Comparison of ENCODE assay signal across 8 cellular contexts in genomic region chr3:101950510-101950909, GRCh38.
DNase-seq lines count a peak whose midpoint lies in the region; ATAC-seq, FAIRE-seq and TF ChIP-seq lines count a peak whose summit lies in the region.

No MANE protein-coding gene starts in this region.

- no peak overlapping the region for H3K18ac ChIP-seq in mesenchymal stem cell (ENCODE audit: low read depth in 1 of 2, low read length in 2 of 2)

- no peak overlapping the region for H2AFZ ChIP-seq in mesenchymal stem cell (ENCODE audit: low read depth, low read length)

- H2AK5ac ChIP-seq in mesenchymal stem cell (ENCODE audit: low read length, severe bottlenecking): no peak overlapping the region

- no peak overlapping the region for H4K8ac ChIP-seq in mesenchymal stem cell (ENCODE audit: low read length)

- H3K23ac ChIP-seq in mesenchymal stem cell (ENCODE audit: low read length in 2 of 2): no peak overlapping the region

- no peaks in the 10 kb centered on the region for H3K27me3 Mint-ChIP-seq in HFFc6 (ENCODE audit: insufficient read depth)
- H3K27me3 Mint-ChIP-seq in T-helper 2 cell treated with Interferon-gamma antibody and Interleukin-4, amounts not matched to agents 5 μg/mL and 100 μg/mL, for 36 hours (ENCODE audit: low read depth): peaks cover 15% of the 10 kb centered on the region
- H3K27me3 Mint-ChIP-seq in mesothelial cell of epicardium (ENCODE audit: low read depth): no peaks in the 10 kb centered on the region

- H3K14ac ChIP-seq in mesenchymal stem cell (ENCODE audit: low read length in 2 of 2): no peak overlapping the region

- no peak for TF ChIP-seq CTCF in HFFc6 (IDR thresholded peaks at IDR 0.05)
- TF ChIP-seq CTCF in D721Med (IDR thresholded peaks at IDR 0.05; ENCODE audit: insufficient read depth, missing control alignments): no peak
- TF ChIP-seq CTCF in mesothelial cell of epicardium (IDR thresholded peaks at IDR 0.05; ENCODE audit: unreplicated experiment): no peak

- no peak overlapping the region for H3K4ac ChIP-seq in mesenchymal stem cell (ENCODE audit: low read depth in 1 of 2, low read length in 2 of 2)

- H3K79me1 ChIP-seq in mesenchymal stem cell (replicated peaks; ENCODE audit: low read length, poor library complexity, severe bottlenecking): no peaks in the 10 kb centered on the region

- H3K9me3 ChIP-seq in mesenchymal stem cell (ENCODE audit: control insufficient read depth, low read length): no peaks in the 10 kb centered on the region

- H3K4me2 ChIP-seq in mesenchymal stem cell (ENCODE audit: low read length, poor library complexity, severe bottlenecking): no peak overlapping the region

- H3K4me1 ChIP-seq in mesenchymal stem cell (ENCODE audit: control insufficient read depth, insufficient read depth, low read depth, low read length): peaks cover 4% of the 10 kb centered on the region

- peak overlapping the region; percentile 92 for H3K27ac ChIP-seq in mesenchymal stem cell (ENCODE audit: low read length, poor library complexity, severe bottlenecking)

- no peaks in the 10 kb centered on the region for H3K27me3 ChIP-seq in mesenchymal stem cell (ENCODE audit: control insufficient read depth in 1 of 2, insufficient read depth in 1 of 2, low read length in 2 of 2)

- H2BK12ac ChIP-seq in mesenchymal stem cell (ENCODE audit: low read length in 2 of 2): no peak overlapping the region

- peak overlapping the region; percentile 11 for H3K9ac ChIP-seq in mesenchymal stem cell (ENCODE audit: low read length)

- peak; percentile 88 for DNase-seq in HFFc6
- peak; percentile 47 for DNase-seq in T-helper 2 cell treated with Interferon-gamma antibody and Interleukin-4, amounts not matched to agents 5 μg/mL and 100 μg/mL, for 36 hours (ENCODE audit: low spot score)
- DNase-seq in mesenchymal stem cell: peak; percentile 99
- no peak for DNase-seq in D721Med (ENCODE audit: insufficient read length, low spot score)
- DNase-seq in DMS 273 (lab: John Stamatoyannopoulos, UW; ENCODE audit: unreplicated experiment): no peak
- DNase-seq in GOT3 (lab: John Stamatoyannopoulos, UW): no peak
- no peak for DNase-seq in mesothelial cell of epicardium (ENCODE audit: low spot score in 2 of 2, unreplicated experiment in 2 of 2)

- WGBS in mesenchymal stem cell: 7% methylated on average over 3 of the region's 4 CpGs

- ATAC-seq in GM18498 (IDR thresholded peaks at IDR 0.05; ENCODE audit: unreplicated experiment): peak; percentile 83

- no peak for FAIRE-seq in D721Med (lab: Jason Lieb, UNC)

- H2BK5ac ChIP-seq in mesenchymal stem cell (ENCODE audit: low read depth, low read length, poor library complexity, severe bottlenecking): no peak overlapping the region

- H3K4me3 Mint-ChIP-seq in HFFc6 (peak overlapping the region; percentile 51), mesothelial cell of epicardium (no peak overlapping the region)
- no peak overlapping the region for H3K4me3 Mint-ChIP-seq in T-helper 2 cell treated with Interferon-gamma antibody and Interleukin-4, amounts not matched to agents 5 μg/mL and 100 μg/mL, for 36 hours

- H3K36me3 Mint-ChIP-seq in HFFc6 (ENCODE audit: low read depth): peaks cover 12% of the 10 kb centered on the region
- no peaks in the 10 kb centered on the region for H3K36me3 Mint-ChIP-seq in T-helper 2 cell treated with Interferon-gamma antibody and Interleukin-4, amounts not matched to agents 5 μg/mL and 100 μg/mL, for 36 hours (ENCODE audit: low read depth)
- no peaks in the 10 kb centered on the region for H3K36me3 Mint-ChIP-seq in mesothelial cell of epicardium

- peak overlapping the region; percentile 89 for H3K27ac Mint-ChIP-seq in HFFc6
- H3K27ac Mint-ChIP-seq in T-helper 2 cell treated with Interferon-gamma antibody and Interleukin-4, amounts not matched to agents 5 μg/mL and 100 μg/mL, for 36 hours: no peak overlapping the region
- no peak overlapping the region for H3K27ac Mint-ChIP-seq in mesothelial cell of epicardium

- no peak overlapping the region for H4K91ac ChIP-seq in mesenchymal stem cell (ENCODE audit: low read length)

- H2BK120ac ChIP-seq in mesenchymal stem cell (ENCODE audit: low read depth, low read length): no peak overlapping the region

- H2BK15ac ChIP-seq in mesenchymal stem cell (ENCODE audit: low read depth, poor library complexity, severe bottlenecking): no peak overlapping the region

- H3K4me1 Mint-ChIP-seq in HFFc6 (ENCODE audit: low read depth): peaks cover 38% of the 10 kb centered on the region
- peaks cover 12% of the 10 kb centered on the region for H3K4me1 Mint-ChIP-seq in T-helper 2 cell treated with Interferon-gamma antibody and Interleukin-4, amounts not matched to agents 5 μg/mL and 100 μg/mL, for 36 hours (ENCODE audit: low read depth)
- peaks cover 14% of the 10 kb centered on the region for H3K4me1 Mint-ChIP-seq in mesothelial cell of epicardium

- no peaks in the 10 kb centered on the region for H3K36me3 ChIP-seq in mesenchymal stem cell (ENCODE audit: control insufficient read depth in 1 of 2, insufficient read depth in 2 of 2, low read depth in 1 of 2, low read length in 2 of 2)

- peaks cover 3% of the 10 kb centered on the region; the same call in 1 of the 2 replicates for H3K9me3 Mint-ChIP-seq in HFFc6
- peaks cover 3% of the 10 kb centered on the region for H3K9me3 Mint-ChIP-seq in T-helper 2 cell treated with Interferon-gamma antibody and Interleukin-4, amounts not matched to agents 5 μg/mL and 100 μg/mL, for 36 hours
- no peaks in the 10 kb centered on the region for H3K9me3 Mint-ChIP-seq in mesothelial cell of epicardium

- no peak overlapping the region for H3K4me3 ChIP-seq in mesenchymal stem cell (ENCODE audit: insufficient read depth in 1 of 2, low read depth in 1 of 2, low read length in 2 of 2)

Comparison
In these comparisons a context has a peak if more than half of its experiments do, and no peak if none do; other contexts are left out.
1. DNase-seq: peak in HFFc6 (single experiment), T-helper 2 cell treated with Interferon-gamma antibody and Interleukin-4, amounts not matched to agents 5 μg/mL and 100 μg/mL, for 36 hours (single experiment) and mesenchymal stem cell (single experiment); none in D721Med (single experiment), DMS 273 (single experiment), GOT3 (single experiment) and mesothelial cell of epicardium (0 of 2).